ENCODE assay signal across 1 cellular context in genomic region chr3:123446610-123447109, GRCh38.
TF ChIP-seq lines count a peak whose summit lies in the region.

No MANE protein-coding gene starts in this region.

TF ChIP-seq in GM23338, 12 proteins besides CTCF, POLR2A, EP300 and RAD21 (continued from another document):
- no peak for TF ChIP-seq ZNF462 (CRISPR knock-in tag; IDR thresholded peaks at IDR 0.05)
- no peak for TF ChIP-seq POLR2AphosphoS5 (IDR thresholded peaks at IDR 0.05; ENCODE audit: low read depth)
- TF ChIP-seq ZNF331 (CRISPR knock-in tag; IDR thresholded peaks at IDR 0.05; ENCODE audit: low read depth): no peak
- TF ChIP-seq EZH2 (IDR thresholded peaks at IDR 0.05; ENCODE audit: low read depth, unreplicated experiment): no peak
- TF ChIP-seq ZNF114 (CRISPR knock-in tag; IDR thresholded peaks at IDR 0.05): no peak
- no peak for TF ChIP-seq JUNB (IDR thresholded peaks at IDR 0.05; ENCODE audit: unreplicated experiment)
- TF ChIP-seq ETS1 (IDR thresholded peaks at IDR 0.05): no peak
